ENCODE assay signal across 1 cellular context in genomic region chr9:133608881-133609280, GRCh38.
TF ChIP-seq lines count a peak whose summit lies in the region.

No MANE protein-coding gene starts in this region.

TF ChIP-seq in GM23338, 12 proteins besides CTCF, POLR2A, EP300 and RAD21 (continued from another document):
- TF ChIP-seq REST (IDR thresholded peaks at IDR 0.05; ENCODE audit: unreplicated experiment): no peak
- TF ChIP-seq EZH2phosphoT487 (IDR thresholded peaks at IDR 0.05; ENCODE audit: unreplicated experiment): no peak
- no peak for TF ChIP-seq ZNF114 (CRISPR knock-in tag; IDR thresholded peaks at IDR 0.05)
- no peak for TF ChIP-seq JUNB (IDR thresholded peaks at IDR 0.05; ENCODE audit: unreplicated experiment)
- TF ChIP-seq NANOG (IDR thresholded peaks at IDR 0.05; ENCODE audit: borderline replicate concordance): no peak
- TF ChIP-seq, protein P1, sequence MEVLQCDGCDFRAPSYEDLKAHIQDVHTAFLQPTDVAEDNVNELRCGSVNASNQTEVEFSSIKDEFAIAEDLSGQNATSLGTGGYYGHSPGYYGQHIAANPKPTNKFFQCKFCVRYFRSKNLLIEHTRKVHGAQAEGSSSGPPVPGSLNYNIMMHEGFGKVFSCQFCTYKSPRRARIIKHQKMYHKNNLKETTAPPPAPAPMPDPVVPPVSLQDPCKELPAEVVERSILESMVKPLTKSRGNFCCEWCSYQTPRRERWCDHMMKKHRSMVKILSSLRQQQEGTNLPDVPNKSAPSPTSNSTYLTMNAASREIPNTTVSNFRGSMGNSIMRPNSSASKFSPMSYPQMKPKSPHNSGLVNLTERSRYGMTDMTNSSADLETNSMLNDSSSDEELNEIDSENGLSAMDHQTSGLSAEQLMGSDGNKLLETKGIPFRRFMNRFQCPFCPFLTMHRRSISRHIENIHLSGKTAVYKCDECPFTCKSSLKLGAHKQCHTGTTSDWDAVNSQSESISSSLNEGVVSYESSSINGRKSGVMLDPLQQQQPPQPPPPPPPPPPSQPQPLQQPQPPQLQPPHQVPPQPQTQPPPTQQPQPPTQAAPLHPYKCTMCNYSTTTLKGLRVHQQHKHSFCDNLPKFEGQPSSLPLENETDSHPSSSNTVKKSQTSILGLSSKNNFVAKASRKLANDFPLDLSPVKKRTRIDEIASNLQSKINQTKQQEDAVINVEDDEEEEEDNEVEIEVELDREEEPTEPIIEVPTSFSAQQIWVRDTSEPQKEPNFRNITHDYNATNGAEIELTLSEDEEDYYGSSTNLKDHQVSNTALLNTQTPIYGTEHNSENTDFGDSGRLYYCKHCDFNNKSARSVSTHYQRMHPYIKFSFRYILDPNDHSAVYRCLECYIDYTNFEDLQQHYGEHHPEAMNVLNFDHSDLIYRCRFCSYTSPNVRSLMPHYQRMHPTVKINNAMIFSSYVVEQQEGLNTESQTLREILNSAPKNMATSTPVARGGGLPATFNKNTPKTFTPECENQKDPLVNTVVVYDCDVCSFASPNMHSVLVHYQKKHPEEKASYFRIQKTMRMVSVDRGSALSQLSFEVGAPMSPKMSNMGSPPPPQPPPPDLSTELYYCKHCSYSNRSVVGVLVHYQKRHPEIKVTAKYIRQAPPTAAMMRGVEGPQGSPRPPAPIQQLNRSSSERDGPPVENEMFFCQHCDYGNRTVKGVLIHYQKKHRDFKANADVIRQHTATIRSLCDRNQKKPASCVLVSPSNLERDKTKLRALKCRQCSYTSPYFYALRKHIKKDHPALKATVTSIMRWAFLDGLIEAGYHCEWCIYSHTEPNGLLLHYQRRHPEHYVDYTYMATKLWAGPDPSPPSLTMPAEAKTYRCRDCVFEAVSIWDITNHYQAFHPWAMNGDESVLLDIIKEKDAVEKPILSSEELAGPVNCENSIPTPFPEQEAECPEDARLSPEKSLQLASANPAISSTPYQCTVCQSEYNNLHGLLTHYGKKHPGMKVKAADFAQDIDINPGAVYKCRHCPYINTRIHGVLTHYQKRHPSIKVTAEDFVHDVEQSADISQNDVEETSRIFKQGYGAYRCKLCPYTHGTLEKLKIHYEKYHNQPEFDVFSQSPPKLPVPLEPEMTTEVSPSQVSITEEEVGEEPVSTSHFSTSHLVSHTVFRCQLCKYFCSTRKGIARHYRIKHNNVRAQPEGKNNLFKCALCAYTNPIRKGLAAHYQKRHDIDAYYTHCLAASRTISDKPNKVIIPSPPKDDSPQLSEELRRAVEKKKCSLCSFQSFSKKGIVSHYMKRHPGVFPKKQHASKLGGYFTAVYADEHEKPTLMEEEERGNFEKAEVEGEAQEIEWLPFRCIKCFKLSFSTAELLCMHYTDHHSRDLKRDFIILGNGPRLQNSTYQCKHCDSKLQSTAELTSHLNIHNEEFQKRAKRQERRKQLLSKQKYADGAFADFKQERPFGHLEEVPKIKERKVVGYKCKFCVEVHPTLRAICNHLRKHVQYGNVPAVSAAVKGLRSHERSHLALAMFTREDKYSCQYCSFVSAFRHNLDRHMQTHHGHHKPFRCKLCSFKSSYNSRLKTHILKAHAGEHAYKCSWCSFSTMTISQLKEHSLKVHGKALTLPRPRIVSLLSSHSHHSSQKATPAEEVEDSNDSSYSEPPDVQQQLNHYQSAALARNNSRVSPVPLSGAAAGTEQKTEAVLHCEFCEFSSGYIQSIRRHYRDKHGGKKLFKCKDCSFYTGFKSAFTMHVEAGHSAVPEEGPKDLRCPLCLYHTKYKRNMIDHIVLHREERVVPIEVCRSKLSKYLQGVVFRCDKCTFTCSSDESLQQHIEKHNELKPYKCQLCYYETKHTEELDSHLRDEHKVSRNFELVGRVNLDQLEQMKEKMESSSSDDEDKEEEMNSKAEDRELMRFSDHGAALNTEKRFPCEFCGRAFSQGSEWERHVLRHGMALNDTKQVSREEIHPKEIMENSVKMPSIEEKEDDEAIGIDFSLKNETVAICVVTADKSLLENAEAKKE (CRISPR knock-in tag; IDR thresholded peaks at IDR 0.05): no peak
- no peak for TF ChIP-seq EZH2 (IDR thresholded peaks at IDR 0.05; ENCODE audit: low read depth, unreplicated experiment)
